ENCODE assay signal across 14 cellular contexts in genomic region chr22:49392841-49393510, GRCh38.
DNase-seq lines count a peak whose midpoint lies in the region; ATAC-seq and TF ChIP-seq lines count a peak whose summit lies in the region.
"Had no signal": no experiment of that assay in that cellular context is flagged by ENCODE, and none has a peak within 500 bp of the region (broad histone marks: within the 10 kb centered on the region; RNA-seq: fewer than 3 reads in every experiment).

No MANE protein-coding gene starts in this region.

- no peaks in the 10 kb centered on the region for H4K20me1 ChIP-seq in H9 (ENCODE audit: control insufficient read depth, insufficient read depth, insufficient read length)
- H4K20me1 ChIP-seq in neural progenitor cell (ENCODE audit: low read depth), result no peaks in the 10 kb centered on the region

- no peak overlapping the region for H3K23ac ChIP-seq in H9 (ENCODE audit: insufficient read length, low read depth, low read length)

- H3K36me3 Mint-ChIP-seq in H9 (ENCODE audit: insufficient read depth in 1 of 3, low read depth in 3 of 3), result peaks cover 0 to 10% (median 0%) of the 10 kb centered on the region in 3 experiments; a peak in 4 of 7 replicates
- no peaks in the 10 kb centered on the region for H3K36me3 Mint-ChIP-seq in neural progenitor cell
- H3K36me3 Mint-ChIP-seq in type B pancreatic cell, result no peaks in the 10 kb centered on the region
- H3K36me3 Mint-ChIP-seq: CD4-positive, alpha-beta memory T cell had no signal

- no peak overlapping the region for H3T11ph ChIP-seq in H9 (ENCODE audit: low read length)

- TF ChIP-seq CTCF in H9 (conservative IDR thresholded peaks at IDR 0.05), result no peak
- no peak for TF ChIP-seq CTCF in Peyer's patch (IDR thresholded peaks at IDR 0.05)
- TF ChIP-seq CTCF in neural progenitor cell (IDR thresholded peaks at IDR 0.05), result no peak
- no peak for TF ChIP-seq CTCF in type B pancreatic cell (conservative IDR thresholded peaks at IDR 0.05)

- no peaks in the 10 kb centered on the region for H3K79me1 ChIP-seq in H9 (ENCODE audit: insufficient read depth, low read depth, low read length, poor library complexity, severe bottlenecking)

- H3F3A ChIP-seq in neural progenitor cell (ENCODE audit: low read depth), result no peaks in the 10 kb centered on the region

- H2AFZ ChIP-seq in H9 (ENCODE audit: low read length), result no peak overlapping the region
- H2AFZ ChIP-seq in neural progenitor cell (replicated peaks), result no peak overlapping the region

- H3K36me3 ChIP-seq in Peyer's patch (no peaks in the 10 kb centered on the region), neural progenitor cell (no peaks in the 10 kb centered on the region)
- H3K36me3 ChIP-seq: BE2C, HAP-1 had no signal

- no peak overlapping the region for H3K4me2 ChIP-seq in H9 (ENCODE audit: insufficient read depth, insufficient read length, low read length)
- H3K4me2 ChIP-seq in neural progenitor cell, result no peak overlapping the region

- DNase-seq in H9 (peak; percentile 12), Peyer's patch (peak in 2 of 3 donors; percentile 5 to 39), neural progenitor cell (ENCODE audit: low spot score) (no peak), type B pancreatic cell (ENCODE audit: extremely low spot score, unreplicated experiment) (peak; percentile 45), ecto neural progenitor cell (ENCODE audit: low spot score) (no peak)
- DNase-seq: BE2C; CD4-positive, alpha-beta memory T cell; DMS79; GOT3 had no signal

- no peaks in the 10 kb centered on the region for H3K4me1 Mint-ChIP-seq in H9
- peaks cover 18% of the 10 kb centered on the region for H3K4me1 Mint-ChIP-seq in neural progenitor cell
- no peaks in the 10 kb centered on the region for H3K4me1 Mint-ChIP-seq in type B pancreatic cell (ENCODE audit: unreplicated experiment)
- H3K4me1 Mint-ChIP-seq: CD4-positive, alpha-beta memory T cell had no signal

- no peak overlapping the region for H4K5ac ChIP-seq in H9 (ENCODE audit: insufficient read length, low read depth, low read length)

- H3K56ac ChIP-seq in H9 (ENCODE audit: insufficient read length, low read depth, low read length), result no peak overlapping the region

- H3K4me3 ChIP-seq in Peyer's patch (no peak overlapping the region), neural progenitor cell (no peak overlapping the region)
- H3K4me3 ChIP-seq: GM12878, HAP-1 had no signal

- peaks cover 2 to 9% of the 10 kb centered on the region in 2 experiments; a peak in 4 of 5 replicates for H3K9me3 Mint-ChIP-seq in H9
- peaks cover 10% of the 10 kb centered on the region for H3K9me3 Mint-ChIP-seq in neural progenitor cell
- no peaks in the 10 kb centered on the region for H3K9me3 Mint-ChIP-seq in type B pancreatic cell

- H3K18ac ChIP-seq in H9 (ENCODE audit: insufficient read length, low read depth, low read length), result no peak overlapping the region

- H3K79me2 ChIP-seq in H9 (ENCODE audit: insufficient read depth, low read length), result no peaks in the 10 kb centered on the region
- no peaks in the 10 kb centered on the region for H3K79me2 ChIP-seq in neural progenitor cell (ENCODE audit: low read depth)

- ATAC-seq in GM19397 (IDR thresholded peaks at IDR 0.05; ENCODE audit: unreplicated experiment) (no peak), GM18868 (IDR thresholded peaks at IDR 0.05; ENCODE audit: unreplicated experiment) (no peak)
- ATAC-seq: GM12878 had no signal

- H3K9ac ChIP-seq in H9 (ENCODE audit: extremely low read depth, insufficient read length, low read length) (no peak overlapping the region), neural progenitor cell (no peak overlapping the region)

- no peak overlapping the region; a peak in 1 of 7 replicates for H3K27ac Mint-ChIP-seq in H9
- peak overlapping the region; percentile 29 for H3K27ac Mint-ChIP-seq in neural progenitor cell
- H3K27ac Mint-ChIP-seq in type B pancreatic cell, result no peak overlapping the region
- H3K27ac Mint-ChIP-seq: CD4-positive, alpha-beta memory T cell had no signal

- peaks cover 3% of the 10 kb centered on the region for H3K27me3 Mint-ChIP-seq in H9 (ENCODE audit: low read depth)
- peaks cover 17% of the 10 kb centered on the region for H3K27me3 Mint-ChIP-seq in neural progenitor cell (ENCODE audit: insufficient read depth, low read depth)
- H3K27me3 Mint-ChIP-seq in type B pancreatic cell, result peaks cover 5% of the 10 kb centered on the region

- H3K4me3 Mint-ChIP-seq in H9 (no peak overlapping the region), neural progenitor cell (no peak overlapping the region), type B pancreatic cell (no peak overlapping the region)
- H3K4me3 Mint-ChIP-seq: CD4-positive, alpha-beta memory T cell had no signal

- H3K4me1 ChIP-seq in H9 (ENCODE audit: insufficient read depth, low read length), result no peaks in the 10 kb centered on the region
- H3K4me1 ChIP-seq in Peyer's patch, result no peaks in the 10 kb centered on the region
- no peaks in the 10 kb centered on the region for H3K4me1 ChIP-seq in neural progenitor cell
- H3K4me1 ChIP-seq: BE2C, HAP-1 had no signal

- no peak overlapping the region for H3K4ac ChIP-seq in H9 (ENCODE audit: low read depth, low read length)

- H4K8ac ChIP-seq in H9 (replicated peaks; ENCODE audit: insufficient read length, low read depth, low read length), result no peak overlapping the region

- no peak overlapping the region for H2BK120ac ChIP-seq in H9 (ENCODE audit: low read depth, low read length, poor library complexity, severe bottlenecking)

- no peaks in the 10 kb centered on the region for H3K23me2 ChIP-seq in H9 (ENCODE audit: insufficient read length, low read depth, low read length, poor library complexity, severe bottlenecking)

- H4K91ac ChIP-seq in H9 (ENCODE audit: insufficient read length, low read depth, low read length), result no peak overlapping the region

- no peak overlapping the region for H3K14ac ChIP-seq in H9 (ENCODE audit: insufficient read depth, low read length)

- no peak for TF ChIP-seq POLR2A in Peyer's patch (IDR thresholded peaks at IDR 0.05)

- no peak overlapping the region for H2AK5ac ChIP-seq in H9 (ENCODE audit: insufficient read length, low read length)

- H2BK5ac ChIP-seq in H9 (ENCODE audit: insufficient read length, low read length), result no peak overlapping the region

- H2BK12ac ChIP-seq in H9 (ENCODE audit: insufficient read length, low read depth, low read length), result no peak overlapping the region

- H3K27ac ChIP-seq in H9 (ENCODE audit: insufficient read length, low read depth, low read length) (no peak overlapping the region), Peyer's patch (no peak overlapping the region), neural progenitor cell (no peak overlapping the region)
- H3K27ac ChIP-seq: C4-2B had no signal

- no peaks in the 10 kb centered on the region for H3K9me3 ChIP-seq in H9 (ENCODE audit: control insufficient read depth, low read depth, low read length)
- H3K9me3 ChIP-seq in Peyer's patch, result no peaks in the 10 kb centered on the region
- no peaks in the 10 kb centered on the region for H3K9me3 ChIP-seq in neural progenitor cell (ENCODE audit: low read depth)
- H3K9me3 ChIP-seq: BE2C had no signal

- H2BK15ac ChIP-seq in H9 (ENCODE audit: low read depth, low read length), result no peak overlapping the region

- H2BK20ac ChIP-seq in H9 (ENCODE audit: low read depth, low read length, poor library complexity, severe bottlenecking), result no peak overlapping the region

- no peaks in the 10 kb centered on the region for H3K27me3 ChIP-seq in H9 (ENCODE audit: insufficient read depth, low read length)
- H3K27me3 ChIP-seq in Peyer's patch, result no peaks in the 10 kb centered on the region
- no peaks in the 10 kb centered on the region for H3K27me3 ChIP-seq in neural progenitor cell
- H3K27me3 ChIP-seq: BE2C had no signal

- no CpG with 5 or more reads among the region's 12 CpGs for WGBS in H9 (ENCODE audit: extremely low coverage, insufficient read length, low lambda C conversion rate)

Comparison
In these comparisons a context has a peak if more than half of its experiments do, and no peak if none do; other contexts are left out.
1. DNase-seq: peak in H9 (single experiment), Peyer's patch (2 of 3) and type B pancreatic cell (single experiment); none in neural progenitor cell (single experiment) and ecto neural progenitor cell (single experiment).